In the genomic region with DNA sequence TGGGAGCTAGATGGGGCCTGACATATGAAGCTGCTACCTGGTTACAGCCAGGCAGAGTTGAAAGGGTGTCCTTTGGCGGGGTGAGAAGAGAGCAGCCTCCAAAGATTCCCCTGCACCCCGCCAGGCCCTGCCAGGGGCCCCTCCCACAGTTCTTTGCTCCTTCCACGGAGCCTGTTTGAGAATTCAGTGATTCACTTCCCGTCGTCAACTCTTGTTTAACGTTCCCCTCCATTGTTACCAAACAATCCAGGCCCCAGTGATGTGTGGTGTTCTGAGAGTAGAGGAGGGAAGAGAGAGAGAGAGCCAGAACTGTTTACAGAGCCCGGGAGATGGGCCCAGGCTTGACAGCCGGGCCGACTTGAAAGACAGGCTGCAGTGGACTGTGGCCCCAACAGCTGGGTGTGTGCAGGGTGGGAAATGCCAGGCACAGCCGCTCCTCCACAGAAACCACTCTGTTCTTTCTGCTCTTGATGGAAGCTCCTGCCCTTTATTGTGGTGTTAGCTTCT, we compare ENCODE assay signal across 8 cellular contexts.
A peak's percentile ranks its signal among the peaks of the same experiment; 100 is the strongest.
DNase-seq lines count a peak whose midpoint lies in the region; ATAC-seq and TF ChIP-seq lines count a peak whose summit lies in the region.

No MANE protein-coding gene starts in this region.

- H3K9me3 ChIP-seq in adipocyte (ENCODE audit: control insufficient read depth, low read length): no peaks in the 10 kb centered on the region

- TF ChIP-seq CTCF in AG09309 (IDR thresholded peaks at IDR 0.05; ENCODE audit: control insufficient read depth, insufficient read depth, low read depth, low read length, missing control alignments) (no peak), NB4 (IDR thresholded peaks at IDR 0.05; ENCODE audit: low read depth, low read length) (no peak)

- no peak for TF ChIP-seq POLR2A in NB4 (IDR thresholded peaks at IDR 0.05; ENCODE audit: extremely low read depth, insufficient read length)

- peak overlapping the region; percentile 68 for H3K9ac ChIP-seq in adipocyte (ENCODE audit: low read length)

- H3K4me1 ChIP-seq in adipocyte (ENCODE audit: control insufficient read depth, insufficient read depth, low read length): peaks cover 89% of the 10 kb centered on the region

- peak; percentile 66 for DNase-seq in AG09309 (ENCODE audit: low read depth)
- peak; percentile 47 for DNase-seq in NB4 (ENCODE audit: low read depth)
- DNase-seq in adipocyte (ENCODE audit: low read depth): no peak
- DNase-seq in islet precursor cell: peak; percentile 95
- DNase-seq in stimulated activated CD4-positive, alpha-beta T cell treated with anti-CD3 and anti-CD28 coated beads, Interleukin-15, amount 100 ng/mL, for 48 hours (ENCODE audit: low read depth in 2 of 2): peak; percentile 16 to 33
- no peak for DNase-seq in stimulated activated CD8-positive, alpha-beta memory T cell treated with anti-CD3 and anti-CD28 coated beads, Interleukin-4, amount 100 ng/mL, for 48 hours
- DNase-seq in putamen (ENCODE audit: low spot score): no peak

- ATAC-seq in GM21367 (IDR thresholded peaks at IDR 0.05; ENCODE audit: unreplicated experiment): no peak

- no peaks in the 10 kb centered on the region for H3K27me3 ChIP-seq in adipocyte (replicated peaks; ENCODE audit: control insufficient read depth, insufficient read depth, low read length)

- H3K4me3 ChIP-seq in AG09309 (ENCODE audit: control insufficient read depth, low read depth, low read length) (no peak overlapping the region), NB4 (ENCODE audit: low read depth, low read length) (no peak overlapping the region), adipocyte (ENCODE audit: low read length) (peak overlapping the region; percentile 17)

- H3K36me3 ChIP-seq in adipocyte (ENCODE audit: control insufficient read depth, insufficient read depth, low read length, severe bottlenecking): no peaks in the 10 kb centered on the region

Comparison
In these comparisons a context has a peak if more than half of its experiments do, and no peak if none do; other contexts are left out.
1. DNase-seq: peak in AG09309 (single experiment), NB4 (single experiment), islet precursor cell (single experiment) and stimulated activated CD4-positive, alpha-beta T cell treated with anti-CD3 and anti-CD28 coated beads, Interleukin-15, amount 100 ng/mL, for 48 hours (2 of 2); none in adipocyte (single experiment), stimulated activated CD8-positive, alpha-beta memory T cell treated with anti-CD3 and anti-CD28 coated beads, Interleukin-4, amount 100 ng/mL, for 48 hours (single experiment) and putamen (single experiment).